Comparison of ENCODE assay signal across 23 cellular contexts in the genomic region with DNA sequence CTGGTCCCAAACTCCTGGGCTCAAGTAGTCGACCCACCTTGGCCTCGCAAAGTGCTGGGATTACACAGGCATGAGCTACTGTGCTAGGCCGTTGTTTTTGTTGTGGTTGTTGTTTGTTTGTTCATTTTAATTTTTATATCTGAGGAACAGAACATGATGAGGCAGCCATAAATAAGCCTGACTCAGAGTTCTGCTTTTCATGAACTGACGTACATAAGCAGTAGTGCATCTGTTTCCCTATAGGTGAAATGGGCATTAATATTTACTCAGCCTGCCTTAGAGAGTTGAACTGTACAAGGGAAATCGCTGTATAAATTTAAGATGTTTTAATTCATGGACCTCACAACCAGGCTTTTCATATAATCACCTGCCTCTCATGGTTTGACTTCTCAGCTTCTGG.
DNase-seq lines count a peak whose midpoint lies in the region; ATAC-seq, FAIRE-seq and TF ChIP-seq lines count a peak whose summit lies in the region.
"Had no signal": no experiment of that assay in that cellular context is flagged by ENCODE, and none has a peak within 500 bp of the region (broad histone marks: within the 10 kb centered on the region; RNA-seq: fewer than 3 reads in every experiment).

No MANE protein-coding gene starts in this region.

- H2AK5ac ChIP-seq in IMR-90 (ENCODE audit: low read depth, low read length), result peak overlapping the region; percentile 56; the same call in 1 of the 2 replicates

- H2BK15ac ChIP-seq in IMR-90 (ENCODE audit: low read depth, low read length), result peak overlapping the region; percentile 9; the same call in 1 of the 3 replicates

- peak overlapping the region; percentile 54 for H3K27ac ChIP-seq in CD4-positive, CD25-positive, alpha-beta regulatory T cell (ENCODE audit: insufficient read depth, low read length, poor library complexity, severe bottlenecking)
- H3K27ac ChIP-seq in IMR-90 (ENCODE audit: insufficient read depth, low read length) (peak overlapping the region; percentile 18; the same call in 1 of the 2 replicates), RWPE2 (ENCODE audit: poor library complexity, severe bottlenecking) (peak overlapping the region; percentile 37), subcutaneous abdominal adipose tissue (ENCODE audit: low read depth, low read length) (peak overlapping the region; percentile 11)

- H3K4me1 ChIP-seq in CD4-positive, CD25-positive, alpha-beta regulatory T cell (ENCODE audit: control insufficient read depth, insufficient read depth, low read length, poor library complexity, severe bottlenecking), result peaks cover 26% of the 10 kb centered on the region
- H3K4me1 ChIP-seq in IMR-90 (ENCODE audit: control insufficient read depth, insufficient read depth, low read length) (peaks cover 2% of the 10 kb centered on the region), RWPE2 (ENCODE audit: insufficient read depth, poor library complexity, severe bottlenecking) (peaks cover 13% of the 10 kb centered on the region), subcutaneous abdominal adipose tissue (ENCODE audit: control insufficient read depth in 5 of 5, insufficient read depth in 5 of 5, low read length in 5 of 5) (peaks cover 0 to 3% (median 0%) of the 10 kb centered on the region in 5 donors)
- H3K4me1 ChIP-seq: Caco-2 had no signal

- TF ChIP-seq CTCF in IMR-90 (conservative IDR thresholded peaks at IDR 0.05; ENCODE audit: low read depth, low read length) (no peak), RWPE2 (IDR thresholded peaks at IDR 0.05; ENCODE audit: poor library complexity, severe bottlenecking) (no peak)

- H3K4me3 ChIP-seq in CD4-positive, CD25-positive, alpha-beta regulatory T cell (ENCODE audit: low read depth, low read length), result no peak overlapping the region
- H3K4me3 ChIP-seq in IMR-90 (ENCODE audit: insufficient read depth, low read depth, low read length) (no peak overlapping the region), RWPE2 (ENCODE audit: severe bottlenecking) (no peak overlapping the region), subcutaneous abdominal adipose tissue (ENCODE audit: low read depth in 1 of 5, low read length in 5 of 5) (no peak overlapping the region)
- H3K4me3 ChIP-seq: GM12878 had no signal

- no peaks in the 10 kb centered on the region for H3K9me3 ChIP-seq in CD4-positive, CD25-positive, alpha-beta regulatory T cell (ENCODE audit: control insufficient read depth in 2 of 2, low read length in 2 of 2)
- H3K9me3 ChIP-seq in IMR-90 (ENCODE audit: control insufficient read depth, insufficient read depth, low read length) (no peaks in the 10 kb centered on the region), RWPE2 (ENCODE audit: severe bottlenecking) (no peaks in the 10 kb centered on the region), subcutaneous abdominal adipose tissue (ENCODE audit: control insufficient read depth in 5 of 5, low read length in 5 of 5) (no peaks in the 10 kb centered on the region)
- H3K9me3 ChIP-seq: Caco-2 had no signal

- BruUV-seq in IMR-90 (replicated peaks; lab: Mats Ljungman, UMichigan), result no TSS peak

- POLR2A ChIA-PET in IMR-90 (lab: Charles Lee; ENCODE audit: unreplicated experiment), result no interaction called here

- no peak for FAIRE-seq in GM12891 (lab: Jason Lieb, UNC)
- FAIRE-seq: GM12878, GM18507, HTR-8/SVneo, RCC 7860 had no signal

- H3K23ac ChIP-seq in IMR-90 (ENCODE audit: low read depth, low read length), result no peak overlapping the region

- no peak for TF ChIP-seq RAD21 in IMR-90 (IDR thresholded peaks at IDR 0.05; ENCODE audit: low read length)

- peak overlapping the region; percentile 20 for H2BK5ac ChIP-seq in IMR-90 (ENCODE audit: low read depth, low read length, poor library complexity, severe bottlenecking)

- H3K18ac ChIP-seq in IMR-90 (ENCODE audit: low read depth, low read length), result no peak overlapping the region

- CTCF ChIA-PET in IMR-90 (lab: Yijun Ruan, JAX), result no interaction called here

- dilution Hi-C loops in IMR-90 (cut with HindIII; ENCODE audit: low sequenced_read_pairs, unreplicated experiment), result no loop called here

- H3K27ac Mint-ChIP-seq in CD4-positive, CD25-positive, alpha-beta regulatory T cell, result peak overlapping the region in 2 of 3 donors; percentile 32 to 67
- H3K27ac Mint-ChIP-seq: HFFc6 had no signal

- peaks cover 4 to 24% of the 10 kb centered on the region in 2 experiments; a peak in 3 of 4 replicates for H3K79me1 ChIP-seq in IMR-90 (ENCODE audit: low read depth in 1 of 2, low read length in 2 of 2)

- intact Hi-C loops in IMR-90 (cut with micrococcal nuclease), result loop anchor here (5.0 to 10.0 kb wide), 2 partner anchors 70 to 412 kb away; no protein-coding TSS in a partner anchor

- H3K9ac ChIP-seq in IMR-90 (ENCODE audit: low read depth, low read length), result no peak overlapping the region
- no peak overlapping the region for H3K9ac ChIP-seq in subcutaneous abdominal adipose tissue (ENCODE audit: low read length in 5 of 5)

- no peaks in the 10 kb centered on the region for H4K20me1 ChIP-seq in IMR-90 (ENCODE audit: insufficient read depth, low read length)

- H3K36me3 ChIP-seq in CD4-positive, CD25-positive, alpha-beta regulatory T cell (ENCODE audit: control insufficient read depth, insufficient read depth, low read length), result peaks cover 7% of the 10 kb centered on the region
- peaks cover 3% of the 10 kb centered on the region for H3K36me3 ChIP-seq in IMR-90 (ENCODE audit: control insufficient read depth, insufficient read depth, low read length)
- peaks cover 25% of the 10 kb centered on the region for H3K36me3 ChIP-seq in RWPE2 (ENCODE audit: low read depth)
- peaks cover 5 to 17% (median 11%) of the 10 kb centered on the region in 5 donors for H3K36me3 ChIP-seq in subcutaneous abdominal adipose tissue (ENCODE audit: control insufficient read depth in 5 of 5, insufficient read depth in 5 of 5, low read length in 5 of 5)

- ATAC-seq in CD4-positive, CD25-positive, alpha-beta regulatory T cell (ENCODE audit: low read depth in 2 of 2), result no peak
- ATAC-seq in IMR-90 (ENCODE audit: low read depth) (no peak), RWPE2 (ENCODE audit: low read depth) (no peak), GM18517 (IDR thresholded peaks at IDR 0.05; ENCODE audit: unreplicated experiment) (no peak)
- ATAC-seq: GM12878 had no signal

- no peaks in the 10 kb centered on the region for H3K27me3 Mint-ChIP-seq in CD4-positive, CD25-positive, alpha-beta regulatory T cell
- H3K27me3 Mint-ChIP-seq: CD4-positive, alpha-beta T cell had no signal

- H3K4ac ChIP-seq in IMR-90 (ENCODE audit: low read depth, low read length), result peak overlapping the region; percentile 27; the same call in 1 of the 2 replicates

- H4K8ac ChIP-seq in IMR-90 (ENCODE audit: low read depth in 2 of 2, low read length in 2 of 2), result peak overlapping the region in 1 of 2 experiments; percentile 6; a peak in 2 of 4 replicates

- no peak overlapping the region for H2AK9ac ChIP-seq in IMR-90 (replicated peaks; ENCODE audit: low read depth, low read length, poor library complexity)

- H2AFZ ChIP-seq in IMR-90 (replicated peaks; ENCODE audit: low read length, poor library complexity), result no peak overlapping the region

- H4K5ac ChIP-seq in IMR-90 (ENCODE audit: low read depth, low read length), result no peak overlapping the region

- in situ Hi-C loops in IMR-90 (cut with MboI; ENCODE audit: low sequenced_read_pairs), result loop anchor here (5.0 to 10.0 kb wide), 2 partner anchors 145 to 378 kb away; no protein-coding TSS in a partner anchor

- no peaks in the 10 kb centered on the region for H3K27me3 ChIP-seq in CD4-positive, CD25-positive, alpha-beta regulatory T cell (ENCODE audit: control insufficient read depth, insufficient read depth, low read length)
- no peaks in the 10 kb centered on the region for H3K27me3 ChIP-seq in IMR-90 (ENCODE audit: control insufficient read depth, insufficient read depth, low read length)
- H3K27me3 ChIP-seq in RWPE2 (ENCODE audit: insufficient read depth, poor library complexity, severe bottlenecking), result no peaks in the 10 kb centered on the region
- H3K27me3 ChIP-seq in subcutaneous abdominal adipose tissue (ENCODE audit: control insufficient read depth in 5 of 5, insufficient read depth in 4 of 5, low read length in 5 of 5), result no peaks in the 10 kb centered on the region

- H3K4me3 Mint-ChIP-seq in CD4-positive, CD25-positive, alpha-beta regulatory T cell, result no peak overlapping the region
- H3K4me3 Mint-ChIP-seq: CD4-positive, alpha-beta T cell; HFFc6 had no signal

- H3K56ac ChIP-seq in IMR-90 (ENCODE audit: extremely low read depth, insufficient read depth, low read length), result no peak overlapping the region

- H3K4me2 ChIP-seq in IMR-90 (ENCODE audit: low read depth, low read length), result no peak overlapping the region

- no peak overlapping the region; the same call in 1 of the 2 replicates for H4K91ac ChIP-seq in IMR-90 (ENCODE audit: insufficient read depth, low read depth, low read length)

- peaks cover 5% of the 10 kb centered on the region for H3K9me1 ChIP-seq in IMR-90 (ENCODE audit: insufficient read depth, low read length)

- no peaks in the 10 kb centered on the region for H3K9me3 Mint-ChIP-seq in CD4-positive, CD25-positive, alpha-beta regulatory T cell
- H3K9me3 Mint-ChIP-seq: CD4-positive, alpha-beta T cell; HFFc6 had no signal

- no peak overlapping the region for H3K14ac ChIP-seq in IMR-90 (replicated peaks; ENCODE audit: low read depth, low read length)

- no peak for DNase-seq in CD4-positive, CD25-positive, alpha-beta regulatory T cell
- DNase-seq in IMR-90, result no peak
- DNase-seq in RWPE2 (ENCODE audit: low spot score), result no peak
- DNase-seq in activated effector memory CD4-positive, alpha-beta T cell treated with anti-CD3 and anti-CD28 coated beads, Interleukin-2, amount 50 U/mL, for 16 hours, result no peak
- DNase-seq in GM12891 (ENCODE audit: insufficient read length, low spot score), result no peak
- DNase-seq: AML-193; Caco-2; CD4-positive, alpha-beta T cell; DMS153; H7; HFFc6; MM.1S; NCI-H1694 treated with DMSO at 0.1 percent for 48 hours; NCI-H2107; NCI-H510A; NCI-H82; Right ventricle myocardium superior had no signal

- peaks cover 23 to 36% (median 29%) of the 10 kb centered on the region in 4 donors for H3K4me1 Mint-ChIP-seq in CD4-positive, CD25-positive, alpha-beta regulatory T cell

- H3K36me3 Mint-ChIP-seq in CD4-positive, CD25-positive, alpha-beta regulatory T cell, result peaks cover 10% of the 10 kb centered on the region

- H2BK120ac ChIP-seq in IMR-90 (ENCODE audit: low read depth, low read length), result peak overlapping the region; percentile 52; the same call in 1 of the 2 replicates

- WGBS in IMR-90 (ENCODE audit: extremely low coverage in 2 of 2, insufficient read length in 1 of 2), 2 experiments, result no CpG with 5 or more reads among the region's 5 CpGs

- TF ChIP-seq POLR2A in IMR-90 (IDR thresholded peaks at IDR 0.05; ENCODE audit: low read depth, low read length), result no peak
- no peak for TF ChIP-seq POLR2A in GM12891 (IDR thresholded peaks at IDR 0.05; ENCODE audit: low read depth, low read length)

- no peak overlapping the region for H2BK20ac ChIP-seq in IMR-90 (ENCODE audit: low read depth, low read length)

TF ChIP-seq in IMR-90, 13 proteins besides CTCF, POLR2A, EP300 and RAD21 (continues in another document):
- TF ChIP-seq CEBPB (IDR thresholded peaks at IDR 0.05; ENCODE audit: low read depth, low read length) (no peak), BHLHE40 (IDR thresholded peaks at IDR 0.05; ENCODE audit: low read depth, low read length) (no peak)

TF ChIP-seq in GM12891, 5 proteins besides CTCF, POLR2A, EP300 and RAD21 (continues in another document):
- TF ChIP-seq POU2F2 (IDR thresholded peaks at IDR 0.05; ENCODE audit: low read depth, low read length), result no peak
- TF ChIP-seq SPI1 (IDR thresholded peaks at IDR 0.05; ENCODE audit: low read depth, low read length), result no peak
